19 cellular contexts compared by ENCODE assay signal in the genomic region with DNA sequence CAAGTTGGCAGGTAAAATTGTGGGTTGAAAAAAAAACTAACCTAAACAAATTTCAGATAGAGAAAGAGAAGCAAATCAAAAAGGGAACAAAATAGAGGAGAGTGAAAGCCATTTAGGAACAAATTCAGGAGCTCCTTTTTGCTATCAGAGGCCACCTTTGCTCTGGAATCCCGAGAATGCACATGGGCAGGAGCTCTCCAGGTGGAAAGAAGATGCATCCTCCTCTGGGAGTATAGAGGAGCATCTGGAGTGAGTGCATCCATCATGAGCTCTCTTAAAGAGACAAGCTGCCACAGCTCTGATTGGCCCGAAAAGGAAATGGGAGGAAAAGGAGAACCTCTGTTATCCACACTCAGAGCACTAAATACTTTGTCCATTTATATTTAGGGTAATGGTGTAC. TPM values are rescaled to one million over a fixed set of nuclear protein-coding genes. Genes with fewer than 3 reads are reported as not detected.
DNase-seq lines count a peak whose midpoint lies in the region; ATAC-seq, FAIRE-seq and TF ChIP-seq lines count a peak whose summit lies in the region.
"Had no signal": no experiment of that assay in that cellular context is flagged by ENCODE, and none has a peak within 500 bp of the region (broad histone marks: within the 10 kb centered on the region; RNA-seq: fewer than 3 reads in every experiment).

No MANE protein-coding gene starts in this region.

- no peak overlapping the region for H2AFZ ChIP-seq in GM23338
- H2AFZ ChIP-seq in H1 (ENCODE audit: low read length), result no peak overlapping the region

- H3K9ac ChIP-seq in H1 (replicated peaks in 1 of 4; ENCODE audit: extremely low read depth in 1 of 4, low read depth in 3 of 4, low read length in 3 of 4), result no peak overlapping the region
- H3K9ac ChIP-seq in mesendoderm (ENCODE audit: low read length), result no peak overlapping the region

- peak; percentile 84 for ATAC-seq in GM23338

- H3K27ac Mint-ChIP-seq in GM23338, result no peak overlapping the region
- H3K27ac Mint-ChIP-seq: CD4-positive, alpha-beta memory T cell; HFFc6 had no signal

- no peaks in the 10 kb centered on the region for H3K4me1 ChIP-seq in GM23338 (ENCODE audit: insufficient read depth)
- peaks cover 0 to 3% (median 0%) of the 10 kb centered on the region in 4 experiments; a peak in 1 of 7 replicates for H3K4me1 ChIP-seq in H1 (replicated peaks in 1 of 4; ENCODE audit: control insufficient read depth in 3 of 4, insufficient read depth in 4 of 4, low read length in 3 of 4)
- H3K4me1 ChIP-seq in mesendoderm (ENCODE audit: control insufficient read depth, low read depth, low read length), result no peaks in the 10 kb centered on the region
- H3K4me1 ChIP-seq: HAP-1 had no signal

- H4K91ac ChIP-seq in H1 (replicated peaks; ENCODE audit: insufficient read length, low read length), result no peak overlapping the region

- H3K36me3 ChIP-seq in GM23338 (ENCODE audit: insufficient read depth) (no peaks in the 10 kb centered on the region), H1 (ENCODE audit: control insufficient read depth in 2 of 4, insufficient read depth in 4 of 4, low read length in 3 of 4) (no peaks in the 10 kb centered on the region), mesendoderm (ENCODE audit: control insufficient read depth, insufficient read depth, low read length) (no peaks in the 10 kb centered on the region)
- H3K36me3 ChIP-seq: HAP-1 had no signal

- H3K4me3 ChIP-seq in GM23338 (no peak overlapping the region), H1 (ENCODE audit: extremely low read depth in 1 of 4, insufficient read depth in 2 of 4, low read depth in 3 of 4, low read length in 4 of 4) (no peak overlapping the region), mesendoderm (ENCODE audit: low read length) (no peak overlapping the region)
- H3K4me3 ChIP-seq: HAP-1 had no signal

- no peaks in the 10 kb centered on the region; the same call in none of the 2 replicates for H3K9me2 ChIP-seq in GM23338 (ENCODE audit: insufficient read depth)

- H2BK5ac ChIP-seq in H1 (ENCODE audit: low read depth, low read length), result no peak overlapping the region
- H2BK5ac ChIP-seq in mesendoderm (ENCODE audit: low read length), result no peak overlapping the region

- no peak overlapping the region for H3K4me2 ChIP-seq in GM23338
- H3K4me2 ChIP-seq in H1 (ENCODE audit: insufficient read depth in 1 of 2, low read depth in 2 of 2, low read length in 2 of 2), result no peak overlapping the region
- H3K4me2 ChIP-seq in mesendoderm (ENCODE audit: low read length), result no peak overlapping the region

- H3K79me1 ChIP-seq in H1 (ENCODE audit: low read depth, low read length), result no peaks in the 10 kb centered on the region
- no peaks in the 10 kb centered on the region for H3K79me1 ChIP-seq in mesendoderm (ENCODE audit: low read length)

- H4K20me1 ChIP-seq in GM23338 (replicated peaks; ENCODE audit: insufficient read depth) (no peaks in the 10 kb centered on the region), H1 (replicated peaks in 1 of 2; ENCODE audit: control insufficient read depth in 1 of 2, insufficient read depth in 2 of 2, low read length in 2 of 2) (no peaks in the 10 kb centered on the region)

- H2BK20ac ChIP-seq in H1 (ENCODE audit: low read length), result no peak overlapping the region

- H3K4ac ChIP-seq in H1 (replicated peaks; ENCODE audit: insufficient read length, low read depth, low read length) (no peak overlapping the region), mesendoderm (ENCODE audit: low read depth, low read length) (no peak overlapping the region)

- no peak for TF ChIP-seq EP300 in H1 (IDR thresholded peaks at IDR 0.05; ENCODE audit: borderline replicate concordance in 1 of 2, low read depth in 2 of 2, low read length in 2 of 2)

- DNase-seq in GM23338 (ENCODE audit: low spot score) (peak; percentile 57), H1 (ENCODE audit: low read depth in 1 of 2, low spot score in 2 of 2) (no peak), mesendoderm (peak; percentile 36)
- DNase-seq in NK-92 treated with Interleukin-12 subunit alpha and Interleukin-12 subunit beta, amount 100 ng/mL, for 24 hours (lab: John Stamatoyannopoulos, UW), result no peak
- DNase-seq in activated CD4-positive, CD25-positive, alpha-beta regulatory T cell treated with anti-CD3 and anti-CD28 coated beads, Interleukin-2, amount 50 U/mL, for 72 hours, result no peak
- DNase-seq in activated CD4-positive, alpha-beta T cell treated with anti-CD3 and anti-CD28 coated beads, Interleukin-2, amount 50 U/mL, for 4 hours, result no peak
- DNase-seq: C1 segment of cervical spinal cord; CD4-positive, alpha-beta memory T cell; COR-L47; DMS153; DND-41; HFFc6 had no signal

- H3K27ac ChIP-seq in GM23338 (ENCODE audit: low read depth), result no peak overlapping the region
- no peak overlapping the region for H3K27ac ChIP-seq in H1 (ENCODE audit: low read depth, low read length)
- H3K27ac ChIP-seq in mesendoderm (ENCODE audit: low read depth, low read length), result no peak overlapping the region

- H3K4me1 Mint-ChIP-seq in GM23338, result peaks cover 16% of the 10 kb centered on the region
- H3K4me1 Mint-ChIP-seq: CD4-positive, alpha-beta memory T cell had no signal

- H3K18ac ChIP-seq in H1 (ENCODE audit: extremely low read depth, low read length) (no peak overlapping the region), mesendoderm (ENCODE audit: low read length) (no peak overlapping the region)

- H4K5ac ChIP-seq in H1 (ENCODE audit: insufficient read length, low read depth, low read length), result no peak overlapping the region
- H4K5ac ChIP-seq in mesendoderm (ENCODE audit: low read length), result no peak overlapping the region

- no peak overlapping the region for H2BK12ac ChIP-seq in H1 (ENCODE audit: low read depth, low read length)

- no peaks in the 10 kb centered on the region for H3K9me3 Mint-ChIP-seq in GM23338
- H3K9me3 Mint-ChIP-seq: HFFc6 had no signal

- H3K14ac ChIP-seq in H1 (ENCODE audit: insufficient read length), result no peak overlapping the region

- FAIRE-seq in H1 (lab: Jason Lieb, UNC), result peak; percentile 92
- FAIRE-seq: G401.6, GM12892, H54 had no signal

- H3K27me3 ChIP-seq in GM23338 (ENCODE audit: insufficient read depth) (no peaks in the 10 kb centered on the region), H1 (replicated peaks in 1 of 4; ENCODE audit: control insufficient read depth in 3 of 4, extremely low read depth in 1 of 4, insufficient read depth in 3 of 4, low read length in 3 of 4) (no peaks in the 10 kb centered on the region), mesendoderm (ENCODE audit: insufficient read depth, low read length, poor library complexity) (no peaks in the 10 kb centered on the region)

- H4K8ac ChIP-seq in H1 (ENCODE audit: extremely low read depth, insufficient read depth, low read length) (no peak overlapping the region), mesendoderm (ENCODE audit: low read depth, low read length) (no peak overlapping the region)

- H3K4me3 Mint-ChIP-seq in GM23338, result no peak overlapping the region
- H3K4me3 Mint-ChIP-seq: CD4-positive, alpha-beta memory T cell; HFFc6 had no signal

- 69% methylated on average over 2 of the region's 2 CpGs; no CpG with 5 or more reads in 1 of the 2 experiments for WGBS in H1 (ENCODE audit: extremely low coverage in 1 of 2, insufficient coverage in 1 of 2, insufficient read length in 1 of 2, insufficient replicate concordance in 2 of 2, low coverage in 1 of 2, low lambda C conversion rate in 2 of 2, missing lambda C conversion rate in 1 of 2), 2 experiments
- WGBS in mesendoderm (ENCODE audit: extremely low coverage, insufficient coverage, low lambda C conversion rate), result no CpG with 5 or more reads among the region's 2 CpGs

- peaks cover 6% of the 10 kb centered on the region for H3K27me3 Mint-ChIP-seq in GM23338 (ENCODE audit: insufficient read depth, low read depth, poor library complexity)

- no peak for TF ChIP-seq POLR2A in H1 (IDR thresholded peaks at IDR 0.05; ENCODE audit: control extremely low read depth in 1 of 2, low read depth in 2 of 2, low read length in 2 of 2)

- POLR2A ChIA-PET in H1 (lab: Charles Lee; ENCODE audit: partially characterized antibody), result no interaction called here

- H3K23ac ChIP-seq in H1 (ENCODE audit: insufficient read length), result no peak overlapping the region
- H3K23ac ChIP-seq in mesendoderm (ENCODE audit: low read length), result no peak overlapping the region

- H3F3A ChIP-seq in GM23338 (replicated peaks; ENCODE audit: low read depth), result no peaks in the 10 kb centered on the region

- no peak overlapping the region for H2AK5ac ChIP-seq in H1 (ENCODE audit: low read depth, low read length)
- no peak overlapping the region for H2AK5ac ChIP-seq in mesendoderm (ENCODE audit: low read length)

- CTCF ChIA-PET in H1 (lab: Charles Lee; ENCODE audit: partially characterized antibody), result interaction anchor here (1.0 kb wide), 1 partner anchor 20 kb away, joined by 4 read pairs; no protein-coding TSS in a partner anchor

- H2BK120ac ChIP-seq in H1 (replicated peaks; ENCODE audit: low read depth, low read length) (no peak overlapping the region), mesendoderm (ENCODE audit: low read depth, low read length) (no peak overlapping the region)

- H3K9me3 ChIP-seq in H1 (ENCODE audit: insufficient read depth in 2 of 2, low read depth in 1 of 2, low read length in 1 of 2), result no peaks in the 10 kb centered on the region
- H3K9me3 ChIP-seq: HAP-1 had no signal

- no peaks in the 10 kb centered on the region for H3K23me2 ChIP-seq in H1 (ENCODE audit: low read depth, low read length)

- TF ChIP-seq CTCF in GM23338 (conservative IDR thresholded peaks at IDR 0.05; ENCODE audit: low read depth in 2 of 2) (no peak), H1 (IDR thresholded peaks at IDR 0.05; ENCODE audit: control extremely low read depth in 1 of 3, insufficient read depth in 1 of 3, low read depth in 1 of 3, low read length in 3 of 3) (no peak)

- TF ChIP-seq RAD21 in H1 (IDR thresholded peaks at IDR 0.05 in 1 of 2, conservative IDR thresholded peaks at IDR 0.05 in 1 of 2; ENCODE audit: low read depth in 2 of 2, low read length in 2 of 2), result no peak

- H3K79me2 ChIP-seq in GM23338 (replicated peaks; ENCODE audit: insufficient read depth), result no peaks in the 10 kb centered on the region
- H3K79me2 ChIP-seq in H1 (ENCODE audit: control insufficient read depth in 1 of 2, insufficient read depth in 2 of 2, low read length in 2 of 2), result no peaks in the 10 kb centered on the region
- H3K79me2 ChIP-seq in mesendoderm (ENCODE audit: control insufficient read depth, insufficient read depth, low read length), result no peaks in the 10 kb centered on the region

- no peak overlapping the region for H3K56ac ChIP-seq in H1 (replicated peaks; ENCODE audit: insufficient read length, low read depth, low read length)
- H3K56ac ChIP-seq in mesendoderm (ENCODE audit: low read length), result no peak overlapping the region

- no peaks in the 10 kb centered on the region for H3K36me3 Mint-ChIP-seq in GM23338 (ENCODE audit: low read depth)
- H3K36me3 Mint-ChIP-seq: CD4-positive, alpha-beta memory T cell had no signal

- no peak overlapping the region for H2BK15ac ChIP-seq in H1 (ENCODE audit: low read length)
- no peak overlapping the region for H2BK15ac ChIP-seq in mesendoderm (replicated peaks; ENCODE audit: low read depth)

RNA-seq across cellular contexts. Expression of gene MRGPRX1, which starts 26.3 kb away (rescaled TPM):
- total RNA-seq in GM23338 (2014; rRNA removed; shearing (Covaris generic)), result not detected in 2 replicates
- polyA plus RNA-seq in GM23338 (2016; fragmentation: Nextera tagmentation; extraction: Ambion mirVana), result not detected in 2 replicates
- total RNA-seq in H1 (2021; fragmentation: NEBNext Ultra II Directional; extraction: Animal tissue kit (Norgen Biotek cat#: 25700)), result not detected in 2 replicates
- polyA plus RNA-seq in H1 (2011; rRNA removed), result not detected in 2 replicates
- not detected for polyA plus RNA-seq in H1 (2011; cell fraction: cytosol; rRNA removed)
- polyA plus RNA-seq in H1 (2011; cell fraction: nucleus; rRNA removed), result not detected
- polyA plus RNA-seq in H1 (2012, experiment 1 of 2), result not detected in 4 replicates
- polyA plus RNA-seq in H1 (2012, experiment 2 of 2), result not detected
- polyA plus RNA-seq in H1 (2013, experiment 1 of 2), result not detected
- polyA plus RNA-seq in H1 (2013, experiment 2 of 2), result not detected
- not detected in 2 replicates for polyA minus RNA-seq in H1 (2011; rRNA and poly(A)+ RNA removed)
- polyA minus RNA-seq in H1 (2011; cell fraction: cytosol; rRNA and poly(A)+ RNA removed), result not detected
- not detected for polyA minus RNA-seq in H1 (2011; cell fraction: nucleus; rRNA and poly(A)+ RNA removed)
- polyA plus RNA-seq in mesendoderm (2013, experiment 1 of 2), result not detected
- polyA plus RNA-seq in mesendoderm (2013, experiment 2 of 2), result not detected
- total RNA-seq: A172; A673; CD4-positive, alpha-beta memory T cell; HFFc6 had no signal
- polyA plus RNA-seq: BJ; CD4-positive, alpha-beta memory T cell had no signal

Comparison
In these comparisons a context has a peak if more than half of its experiments do, and no peak if none do; other contexts are left out.
1. DNase-seq: peak in GM23338 (single experiment) and mesendoderm (single experiment); none in H1 (0 of 2), NK-92 treated with Interleukin-12 subunit alpha and Interleukin-12 subunit beta, amount 100 ng/mL, for 24 hours (single experiment), activated CD4-positive, CD25-positive, alpha-beta regulatory T cell treated with anti-CD3 and anti-CD28 coated beads, Interleukin-2, amount 50 U/mL, for 72 hours (single experiment) and activated CD4-positive, alpha-beta T cell treated with anti-CD3 and anti-CD28 coated beads, Interleukin-2, amount 50 U/mL, for 4 hours (0 of 2).